26 cellular contexts compared by ENCODE assay signal in the genomic region with DNA sequence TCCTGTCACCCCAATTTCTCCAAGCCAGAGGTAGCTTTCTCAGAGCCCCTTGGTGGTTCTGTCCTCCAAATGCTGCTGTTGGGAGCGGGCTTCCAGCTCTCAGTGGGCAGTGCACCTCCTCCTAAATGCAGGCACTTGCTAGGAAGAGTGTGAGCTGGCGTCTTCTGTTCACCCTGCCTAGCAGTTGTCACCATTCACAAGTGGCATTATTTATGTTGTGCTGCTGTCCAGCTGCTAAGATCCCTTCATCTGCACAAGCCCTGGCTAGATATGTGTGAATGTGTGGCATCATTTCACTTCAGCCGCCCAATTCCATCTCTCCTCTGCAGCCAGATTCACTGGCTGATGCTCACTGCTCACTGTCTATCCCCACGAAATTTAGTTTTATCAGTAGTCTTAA.
"Had no signal": no experiment of that assay in that cellular context is flagged by ENCODE, and none has a peak within 500 bp of the region (broad histone marks: within the 10 kb centered on the region; RNA-seq: fewer than 3 reads in every experiment).

No MANE protein-coding gene starts in this region.

- H3K27ac Mint-ChIP-seq: memory B cell; natural killer cell; progenitor cell of endocrine pancreas; stimulated activated memory B cell treated with anti-CD40 and anti-IgM and Interleukin-4, amounts not matched to agents 10 μg/mL and 1 μg/mL and 100 μg/mL, for 72 hours had no signal

- H3K4me3 ChIP-seq: esophagus muscularis mucosa, gastroesophageal sphincter, heart left ventricle, hepatocyte, lung, pancreas, sigmoid colon, skin epidermis, spleen, thoracic aorta, tibial nerve, upper lobe of left lung had no signal

- H3K9me3 ChIP-seq: esophagus muscularis mucosa, gastroesophageal sphincter, neutrophil, pancreas, sigmoid colon, thoracic aorta, tibial nerve, upper lobe of left lung had no signal

- H3K4me2 ChIP-seq: hepatocyte had no signal

- H3K79me2 ChIP-seq: hepatocyte had no signal

- DNase-seq: cerebellar nuclear complex; effector CD8-positive, alpha-beta T cell; foreskin keratinocyte; heart left ventricle; left colon; left ventricle myocardium superior; natural killer cell; pancreas; right cardiac atrium; sigmoid colon; spleen; stimulated activated CD4-positive, alpha-beta T cell treated with anti-CD3 and anti-CD28 coated beads, Interleukin-4, amount 100 ng/mL, for 4 hours; stimulated activated naive CD8-positive, alpha-beta T cell treated with anti-CD3 and anti-CD28 coated beads, Interleukin-15, Interleukin-2, amounts not matched to agents 100 U/mL and 50 U/mL, for 24 hours; substantia nigra; upper lobe of left lung had no signal

- H3K27me3 Mint-ChIP-seq: memory B cell; progenitor cell of endocrine pancreas; stimulated activated memory B cell treated with anti-CD40 and anti-IgM and Interleukin-4, amounts not matched to agents 10 μg/mL and 1 μg/mL and 100 μg/mL, for 72 hours had no signal

- H3K4me1 ChIP-seq: esophagus muscularis mucosa, foreskin keratinocyte, gastroesophageal sphincter, pancreas, sigmoid colon, tibial nerve had no signal

- H3K4me1 Mint-ChIP-seq: memory B cell; natural killer cell; stimulated activated memory B cell treated with anti-CD40 and anti-IgM and Interleukin-4, amounts not matched to agents 10 μg/mL and 1 μg/mL and 100 μg/mL, for 72 hours had no signal

- ATAC-seq: foreskin keratinocyte; gastroesophageal sphincter; heart left ventricle; left colon; left ventricle myocardium superior; natural killer cell; pancreas; right cardiac atrium; stimulated activated memory B cell treated with anti-CD40 and anti-IgM and Interleukin-4, amounts not matched to agents 10 μg/mL and 1 μg/mL and 100 μg/mL, for 72 hours; stimulated activated naive CD8-positive, alpha-beta T cell treated with anti-CD3 and anti-CD28 coated beads, Interleukin-15, Interleukin-2, amounts not matched to agents 100 U/mL and 50 U/mL, for 24 hours had no signal

- H3K36me3 ChIP-seq: pancreas had no signal

- H3K4me3 Mint-ChIP-seq: memory B cell; natural killer cell; stimulated activated memory B cell treated with anti-CD40 and anti-IgM and Interleukin-4, amounts not matched to agents 10 μg/mL and 1 μg/mL and 100 μg/mL, for 72 hours had no signal

- H3K27me3 ChIP-seq: esophagus muscularis mucosa, foreskin keratinocyte, gastroesophageal sphincter, heart left ventricle, hepatocyte, neutrophil, pancreas, sigmoid colon, spleen, tibial nerve, upper lobe of left lung had no signal

- H2AFZ ChIP-seq: hepatocyte had no signal

- H3K27ac ChIP-seq: esophagus muscularis mucosa, foreskin keratinocyte, gastroesophageal sphincter, hepatocyte, neutrophil, pancreas, sigmoid colon, thoracic aorta, tibial nerve had no signal
